ENCODE assay signal across 21 cellular contexts in genomic region chr1:189977184-189977583, GRCh38.
"Had no signal": no experiment of that assay in that cellular context is flagged by ENCODE, and none has a peak within 500 bp of the region (broad histone marks: within the 10 kb centered on the region; RNA-seq: fewer than 3 reads in every experiment).

No MANE protein-coding gene starts in this region.

- H3K4me1 ChIP-seq: left lung, neural progenitor cell, parathyroid adenoma, right lobe of liver, transverse colon, upper lobe of right lung, uterus had no signal

- H3K9ac ChIP-seq: neural progenitor cell, parathyroid adenoma had no signal

- H3K36me3 ChIP-seq: left lung, neural progenitor cell, right lobe of liver, transverse colon, upper lobe of right lung, uterus had no signal

- H2AFZ ChIP-seq: neural progenitor cell, parathyroid adenoma had no signal

- DNase-seq: cortex of kidney; effector memory CD8-positive, alpha-beta T cell; head of caudate nucleus; kidney; left lung; mesenchymal stem cell; naive thymus-derived CD4-positive, alpha-beta T cell; right lobe of liver; small intestine; stimulated activated CD4-positive, alpha-beta T cell treated with anti-CD3 and anti-CD28 coated beads, Interleukin-15, amount 100 ng/mL, for 24 hours; stimulated activated CD4-positive, alpha-beta T cell treated with anti-CD3 and anti-CD28 coated beads, Interleukin-2, amount 100 ng/mL, for 48 hours; stimulated activated naive B cell treated with anti-CD40 and anti-IgM and Interleukin-4, amounts not matched to agents 10 μg/mL and 1 μg/mL and 100 μg/mL, for 72 hours; transverse colon; upper lobe of right lung; uterus had no signal

- ATAC-seq: effector memory CD8-positive, alpha-beta T cell; left lung; naive thymus-derived CD4-positive, alpha-beta T cell; right lobe of liver; stimulated activated naive B cell treated with anti-CD40 and anti-IgM and Interleukin-4, amounts not matched to agents 10 μg/mL and 1 μg/mL and 100 μg/mL, for 72 hours; upper lobe of right lung had no signal

- H3K4me3 Mint-ChIP-seq: effector memory CD8-positive, alpha-beta T cell; mesothelial cell of epicardium; naive thymus-derived CD4-positive, alpha-beta T cell; nephron; neural progenitor cell; stimulated activated naive B cell treated with anti-CD40 and anti-IgM and Interleukin-4, amounts not matched to agents 10 μg/mL and 1 μg/mL and 100 μg/mL, for 72 hours; stimulated activated naive CD8-positive, alpha-beta T cell treated with anti-CD3 and anti-CD28 coated beads, Interleukin-15, Interleukin-2, amounts not matched to agents 100 ng/mL and 50 ng/mL, for 24 hours had no signal

- H3K27me3 Mint-ChIP-seq: effector memory CD8-positive, alpha-beta T cell; naive thymus-derived CD4-positive, alpha-beta T cell; progenitor cell of endocrine pancreas; stimulated activated naive B cell treated with anti-CD40 and anti-IgM and Interleukin-4, amounts not matched to agents 10 μg/mL and 1 μg/mL and 100 μg/mL, for 72 hours; stimulated activated naive CD8-positive, alpha-beta T cell treated with anti-CD3 and anti-CD28 coated beads, Interleukin-15, Interleukin-2, amounts not matched to agents 100 ng/mL and 50 ng/mL, for 24 hours had no signal

- H3K4me1 Mint-ChIP-seq: naive thymus-derived CD4-positive, alpha-beta T cell; nephron; stimulated activated naive B cell treated with anti-CD40 and anti-IgM and Interleukin-4, amounts not matched to agents 10 μg/mL and 1 μg/mL and 100 μg/mL, for 72 hours had no signal

- H3K79me2 ChIP-seq: parathyroid adenoma had no signal

- H3K27ac Mint-ChIP-seq: effector memory CD8-positive, alpha-beta T cell; mesothelial cell of epicardium; naive thymus-derived CD4-positive, alpha-beta T cell; nephron; neural progenitor cell; progenitor cell of endocrine pancreas; stimulated activated naive B cell treated with anti-CD40 and anti-IgM and Interleukin-4, amounts not matched to agents 10 μg/mL and 1 μg/mL and 100 μg/mL, for 72 hours; stimulated activated naive CD8-positive, alpha-beta T cell treated with anti-CD3 and anti-CD28 coated beads, Interleukin-15, Interleukin-2, amounts not matched to agents 100 ng/mL and 50 ng/mL, for 24 hours had no signal

- H3K4me3 ChIP-seq: left lung, neural progenitor cell, right lobe of liver, transverse colon, upper lobe of right lung, uterus had no signal

- H3K4me2 ChIP-seq: neural progenitor cell had no signal

- H3K27ac ChIP-seq: left lung, neural progenitor cell, parathyroid adenoma, right lobe of liver, transverse colon, upper lobe of right lung, uterus had no signal

- H3K9me3 ChIP-seq: right lobe of liver, upper lobe of right lung, uterus had no signal

- H3K36me3 Mint-ChIP-seq: stimulated activated naive B cell treated with anti-CD40 and anti-IgM and Interleukin-4, amounts not matched to agents 10 μg/mL and 1 μg/mL and 100 μg/mL, for 72 hours had no signal

- H3K27me3 ChIP-seq: left lung, neural progenitor cell, right lobe of liver, transverse colon, upper lobe of right lung, uterus had no signal
